ENCODE assay signal across 21 cellular contexts in genomic region chr9:123812984-123813383, GRCh38.
DNase-seq lines count a peak whose midpoint lies in the region; ATAC-seq and TF ChIP-seq lines count a peak whose summit lies in the region.
"Had no signal": no experiment of that assay in that cellular context is flagged by ENCODE, and none has a peak within 500 bp of the region (broad histone marks: within the 10 kb centered on the region; RNA-seq: fewer than 3 reads in every experiment).

No MANE protein-coding gene starts in this region.

- CTCF ChIA-PET in WTC11 (lab: Charles Lee), result no interaction called here

- H3K4me2 ChIP-seq in BLaER1 treated with 17β-estradiol and CSF1 and Interleukin-3, amounts not matched to agents 10 nM and 100 nM, result peak overlapping the region in 7 of 11 experiments; percentile 6 to 51 (median 41); a peak in 10 of 22 replicates
- H3K4me2 ChIP-seq: BLaER1 had no signal

- POLR2A ChIA-PET in WTC11 (lab: Charles Lee), result no interaction called here

- H3K4me3 ChIP-seq in BLaER1 treated with 17β-estradiol and CSF1 and Interleukin-3, amounts not matched to agents 10 nM and 100 nM, result no peak overlapping the region
- H3K4me3 ChIP-seq: BLaER1, GM12878, HAP-1 had no signal

- intact Hi-C loops in posterior vena cava (cut with DNase I), result no loop called here

- no peak overlapping the region for H3K4me3 Mint-ChIP-seq in WTC11
- H3K4me3 Mint-ChIP-seq: CD4-positive, CD25-positive, alpha-beta regulatory T cell; CD8-positive, alpha-beta memory T cell had no signal

- H3K27me3 Mint-ChIP-seq in WTC11 (ENCODE audit: low read depth), result no peaks in the 10 kb centered on the region
- H3K27me3 Mint-ChIP-seq: CD4-positive, CD25-positive, alpha-beta regulatory T cell; CD8-positive, alpha-beta memory T cell had no signal

- H3K9ac ChIP-seq in BLaER1 treated with 17β-estradiol and CSF1 and Interleukin-3, amounts not matched to agents 10 nM and 100 nM, result no peak overlapping the region
- H3K9ac ChIP-seq: BLaER1 had no signal

- ATAC-seq in WTC11, result no peak
- no peak for ATAC-seq in HG03342 (IDR thresholded peaks at IDR 0.05; ENCODE audit: unreplicated experiment)
- ATAC-seq: GM12878 had no signal

- no peaks in the 10 kb centered on the region for H3K36me3 Mint-ChIP-seq in WTC11
- H3K36me3 Mint-ChIP-seq: CD4-positive, CD25-positive, alpha-beta regulatory T cell had no signal

- no peak for TF ChIP-seq CTCF in WTC11 (IDR thresholded peaks at IDR 0.05)

- peaks cover 0 to 3% (median 0%) of the 10 kb centered on the region in 11 experiments; a peak in 1 of 22 replicates for H3K9me3 ChIP-seq in BLaER1 treated with 17β-estradiol and CSF1 and Interleukin-3, amounts not matched to agents 10 nM and 100 nM (replicated peaks in 1 of 11)
- H3K9me3 ChIP-seq: BLaER1, HAP-1 had no signal

- H3K27me3 ChIP-seq in BLaER1 treated with 17β-estradiol and CSF1 and Interleukin-3, amounts not matched to agents 10 nM and 100 nM, result no peaks in the 10 kb centered on the region
- H3K27me3 ChIP-seq: BLaER1 had no signal

- H3K27ac Mint-ChIP-seq in WTC11, result no peak overlapping the region
- H3K27ac Mint-ChIP-seq: CD4-positive, CD25-positive, alpha-beta regulatory T cell; CD8-positive, alpha-beta memory T cell had no signal

- peaks cover 0 to 81% (median 18%) of the 10 kb centered on the region in 11 experiments; a peak in 9 of 22 replicates for H4K20me1 ChIP-seq in BLaER1 treated with 17β-estradiol and CSF1 and Interleukin-3, amounts not matched to agents 10 nM and 100 nM
- H4K20me1 ChIP-seq: BLaER1 had no signal

- 0 out of 2 replicates have a peak, but pooled peaks cover 3% of the 10 kb centered on the region for H3K9me3 Mint-ChIP-seq in WTC11
- H3K9me3 Mint-ChIP-seq: CD4-positive, CD25-positive, alpha-beta regulatory T cell; CD8-positive, alpha-beta memory T cell had no signal

- H3K4me1 ChIP-seq in BLaER1 treated with 17β-estradiol and CSF1 and Interleukin-3, amounts not matched to agents 10 nM and 100 nM, result peaks cover 0 to 22% (median 10%) of the 10 kb centered on the region in 10 experiments; a peak in 13 of 20 replicates
- H3K4me1 ChIP-seq: BLaER1, HAP-1 had no signal

- H3K4me1 Mint-ChIP-seq in WTC11, result peaks cover 22% of the 10 kb centered on the region
- H3K4me1 Mint-ChIP-seq: CD8-positive, alpha-beta memory T cell had no signal

- DNase-seq in AML-193 (lab: John Stamatoyannopoulos, UW), result peak; percentile 7 to 21
- DNase-seq in MV-4-11 (lab: John Stamatoyannopoulos, UW), result peak; percentile 46
- DNase-seq in WTC11 (ENCODE audit: low spot score), result no peak
- DNase-seq in NCI-H82 treated with DMSO at 0.1 percent for 48 hours (lab: John Stamatoyannopoulos, UW; ENCODE audit: unreplicated experiment), result no peak
- no peak for DNase-seq in posterior vena cava (ENCODE audit: low spot score)
- no peak for DNase-seq in NCI-H2171 (lab: John Stamatoyannopoulos, UW)
- DNase-seq: CD4-positive, CD25-positive, alpha-beta regulatory T cell; CD8-positive, alpha-beta memory T cell; COR-L47; DMS 273 treated with DMSO at 0.1 percent for 48 hours; DMS53; DND-41; EL; IMR-90; KG1 had no signal

- H3K36me3 ChIP-seq in BLaER1 treated with 17β-estradiol and CSF1 and Interleukin-3, amounts not matched to agents 10 nM and 100 nM, result peaks cover 0 to 18% (median 0%) of the 10 kb centered on the region in 11 experiments; a peak in 3 of 22 replicates
- H3K36me3 ChIP-seq: BLaER1, HAP-1 had no signal

- H3K27ac ChIP-seq in BLaER1 treated with 17β-estradiol and CSF1 and Interleukin-3, amounts not matched to agents 10 nM and 100 nM, result peak overlapping the region in 4 of 11 experiments; percentile 22 to 48 (median 43); a peak in 5 of 22 replicates
- H3K27ac ChIP-seq: BLaER1, HL-60 had no signal

TF ChIP-seq in WTC11, 78 proteins besides CTCF, POLR2A, EP300 and RAD21:
- peak; percentile 9; the same call in 1 of the 2 replicates for TF ChIP-seq ZNF121 (CRISPR knock-in tag; IDR thresholded peaks at IDR 0.05)
- no peak for TF ChIP-seq NFATC4 (CRISPR knock-in tag; IDR thresholded peaks at IDR 0.05)
- no peak for TF ChIP-seq PRDM15 (CRISPR knock-in tag; IDR thresholded peaks at IDR 0.05)

Comparison
In these comparisons a context has a peak if more than half of its experiments do, and no peak if none do; other contexts are left out.
1. DNase-seq: peak in AML-193 (2 of 2) and MV-4-11 (single experiment); none in WTC11 (single experiment), NCI-H82 treated with DMSO at 0.1 percent for 48 hours (single experiment), posterior vena cava (single experiment) and NCI-H2171 (single experiment).